26 cellular contexts compared by ENCODE assay signal in genomic region chr2:149008381-149008780, GRCh38. TPM values are rescaled to one million over a fixed set of nuclear protein-coding genes. Genes with fewer than 3 reads are reported as not detected.
"Had no signal": no experiment of that assay in that cellular context is flagged by ENCODE, and none has a peak within 500 bp of the region (broad histone marks: within the 10 kb centered on the region; RNA-seq: fewer than 3 reads in every experiment).

No MANE protein-coding gene starts in this region.

- H3K27ac ChIP-seq: colonic mucosa, epithelial cell of prostate, esophagus squamous epithelium, gastrocnemius medialis, heart right ventricle, left lung, lower lobe of right lung had no signal

- H3K4me3 ChIP-seq: colonic mucosa, esophagus squamous epithelium, gastrocnemius medialis, heart right ventricle, left lung, lower lobe of right lung, mucosa of descending colon had no signal

- H3K9me3 ChIP-seq: colonic mucosa, esophagus squamous epithelium, gastrocnemius medialis, heart right ventricle, left lung, lower lobe of right lung, mucosa of descending colon had no signal

- H3K27me3 ChIP-seq: colonic mucosa, left lung had no signal

- DNase-seq: colonic mucosa; cortex of kidney; effector CD8-positive, alpha-beta T cell; effector memory CD8-positive, alpha-beta T cell; endodermal cell; erythroblast; esophagus squamous epithelium; foreskin fibroblast; foreskin melanocyte; gastrocnemius medialis; glutamatergic neuron; head of caudate nucleus; heart right ventricle; hippocampal formation; left cardiac atrium; left lung; left ventricle myocardium superior; lower lobe of right lung; mesenchymal stem cell; mucosa of descending colon; naive B cell had no signal

- H3K36me3 ChIP-seq: colonic mucosa, esophagus squamous epithelium, gastrocnemius medialis, heart right ventricle, left lung, lower lobe of right lung had no signal

- H3K4me1 ChIP-seq: colonic mucosa, gastrocnemius medialis, heart right ventricle, left lung, lower lobe of right lung had no signal

- ATAC-seq: effector memory CD8-positive, alpha-beta T cell; esophagus mucosa; gastrocnemius medialis; heart right ventricle; left cardiac atrium; left lung; left ventricle myocardium superior; lower lobe of right lung; mucosa of descending colon had no signal

RNA-seq across cellular contexts. Expression of gene LYPD6B, which starts 30.1 kb away (rescaled TPM):
- total RNA-seq: dermis microvascular lymphatic vessel endothelial cell, gastrocnemius medialis, left cardiac atrium, left ventricle myocardium superior, lung microvascular endothelial cell, mesenteric fat pad had no signal
- polyA plus RNA-seq: heart right ventricle had no signal
